In the genomic region with DNA sequence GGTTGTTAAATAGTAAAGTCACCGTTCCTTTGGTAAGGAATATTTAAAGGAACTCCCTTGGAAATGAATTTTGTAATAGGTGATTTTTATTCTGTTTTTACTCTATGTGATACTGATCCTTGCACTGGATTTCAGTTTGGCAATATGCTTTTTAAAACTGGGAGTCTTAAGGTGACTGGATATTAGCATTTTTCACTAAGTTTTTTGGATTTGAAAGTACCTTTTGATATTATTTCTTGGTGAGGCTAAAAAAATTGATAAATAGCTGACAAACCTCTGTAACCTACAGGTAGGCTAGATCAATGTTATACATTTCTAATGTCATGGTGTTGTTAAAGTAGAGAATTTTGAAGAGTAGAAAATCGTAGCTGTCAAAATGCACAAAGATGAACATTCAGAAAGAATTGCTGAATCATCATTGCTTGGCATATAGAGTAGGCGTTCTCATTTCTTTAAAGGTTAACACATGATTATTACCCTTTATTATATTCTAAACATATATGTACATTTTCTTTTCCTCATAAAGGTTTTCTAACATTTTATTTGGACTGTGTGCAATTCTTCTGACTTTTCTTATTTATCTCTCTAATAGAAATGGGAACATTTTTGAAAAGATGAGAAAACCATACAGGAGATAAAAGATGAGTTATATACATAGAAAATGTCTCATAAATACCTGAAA, we compare ENCODE assay signal across 8 cellular contexts. TPM values are rescaled to one million over a fixed set of nuclear protein-coding genes. Genes with fewer than 3 reads are reported as not detected.
DNase-seq lines count a peak whose midpoint lies in the region; ATAC-seq, FAIRE-seq and TF ChIP-seq lines count a peak whose summit lies in the region.

No MANE protein-coding gene starts in this region.

- H2BK120ac ChIP-seq in IMR-90 (ENCODE audit: low read depth, low read length): no peak overlapping the region

- no peak overlapping the region for H2BK20ac ChIP-seq in IMR-90 (ENCODE audit: low read depth, low read length)

- H3K4ac ChIP-seq in IMR-90 (ENCODE audit: low read depth, low read length): no peak overlapping the region

- peak; percentile 46 for FAIRE-seq in K562 (lab: Jason Lieb, UNC)

- no peaks in the 10 kb centered on the region for H3K36me3 Mint-ChIP-seq in mesothelial cell of epicardium

- TF ChIP-seq RAD21 in IMR-90 (IDR thresholded peaks at IDR 0.05; ENCODE audit: low read length): no peak
- TF ChIP-seq RAD21 in K562 (CRISPR knock-in tag; conservative IDR thresholded peaks at IDR 0.05 in 1 of 2, IDR thresholded peaks at IDR 0.05 in 1 of 2): no peak

- no CpG with 5 or more reads among the region's 3 CpGs for WGBS in IMR-90 (ENCODE audit: extremely low coverage in 2 of 2, insufficient read length in 1 of 2), 2 experiments
- 3% methylated on average over 3 of the region's 3 CpGs for WGBS in K562 (ENCODE audit: insufficient coverage, low coverage, missing lambda C conversion rate)

- CTCF ChIA-PET in IMR-90 (lab: Yijun Ruan, JAX) (no interaction called here), K562 (lab: Yijun Ruan, JAX; ENCODE audit: low intra/inter-chr PET ratio) (no interaction called here), RWPE1 (lab: Yijun Ruan, JAX) (no interaction called here)

- H3K4me3 Mint-ChIP-seq in mesothelial cell of epicardium: peak overlapping the region; percentile 10

- H2BK15ac ChIP-seq in IMR-90 (ENCODE audit: low read depth, low read length): no peak overlapping the region

- no peak for TF ChIP-seq EP300 in K562 (IDR thresholded peaks at IDR 0.05; ENCODE audit: low read length)

- TF ChIP-seq CTCF in IMR-90 (conservative IDR thresholded peaks at IDR 0.05; ENCODE audit: low read depth, low read length): no peak
- no peak for TF ChIP-seq CTCF in K562 (IDR thresholded peaks at IDR 0.05 in 2 of 3, conservative IDR thresholded peaks at IDR 0.05 in 1 of 3; ENCODE audit: insufficient read depth in 2 of 3, low read depth in 1 of 3, low read length in 3 of 3)
- TF ChIP-seq CTCF in mesothelial cell of epicardium (IDR thresholded peaks at IDR 0.05; ENCODE audit: unreplicated experiment): no peak
- no peak for TF ChIP-seq CTCF in RWPE1 (conservative IDR thresholded peaks at IDR 0.05; ENCODE audit: low read depth)

- peaks cover 2% of the 10 kb centered on the region for H3K4me1 ChIP-seq in IMR-90 (ENCODE audit: control insufficient read depth, insufficient read depth, low read length)
- peaks cover 0 to 4% of the 10 kb centered on the region in 2 experiments; a peak in 3 of 5 replicates for H3K4me1 ChIP-seq in K562 (replicated peaks in 1 of 2; ENCODE audit: control insufficient read depth in 2 of 2, insufficient read depth in 2 of 2, low read length in 2 of 2)

- H4K91ac ChIP-seq in IMR-90 (ENCODE audit: insufficient read depth, low read depth, low read length): no peak overlapping the region

- no peak overlapping the region for H4K5ac ChIP-seq in IMR-90 (ENCODE audit: low read depth, low read length)

- H3K27me3 Mint-ChIP-seq in mesothelial cell of epicardium (ENCODE audit: low read depth): no peaks in the 10 kb centered on the region

- peak overlapping the region; percentile 84 for H3K27ac Mint-ChIP-seq in mesothelial cell of epicardium

- H3K4me2 ChIP-seq in IMR-90 (ENCODE audit: low read depth, low read length) (peak overlapping the region; percentile 73; the same call in 1 of the 2 replicates), K562 (ENCODE audit: insufficient read depth, low read length) (peak overlapping the region; percentile 48)

- no TSS peak for BruUV-seq in IMR-90 (replicated peaks; lab: Mats Ljungman, UMichigan)
- BruUV-seq in K562 (replicated peaks; lab: Mats Ljungman, UMichigan): no TSS peak

- H4K20me1 ChIP-seq in IMR-90 (ENCODE audit: insufficient read depth, low read length) (no peaks in the 10 kb centered on the region; the same call in 1 of the 2 replicates), K562 (replicated peaks; ENCODE audit: control insufficient read depth, insufficient read depth, low read length) (0 out of 2 replicates have a peak, but pooled peaks cover 3% of the 10 kb centered on the region)

- in situ Hi-C loops in ACHN (cut with HindIII; ENCODE audit: low pct_ligation_motif_present, low pct_unique_long_range_greater_than_20kb, low sequenced_read_pairs) (no loop called here), IMR-90 (cut with MboI; ENCODE audit: low sequenced_read_pairs) (no loop called here), K562 (cut with MboI) (loop anchor here (10.0 kb wide), 1 partner anchor 112 kb away; no protein-coding TSS in a partner anchor)

- ATAC-seq in IMR-90 (ENCODE audit: low read depth): no peak
- ATAC-seq in K562: 0 out of 3 replicates have a peak, but pooled peaks have one; percentile 4

- H2AFZ ChIP-seq in IMR-90 (replicated peaks; ENCODE audit: low read length, poor library complexity) (no peak overlapping the region), K562 (ENCODE audit: low read depth, low read length) (peak overlapping the region; percentile 81)

- peak; percentile 15 for DNase-seq in ACHN
- DNase-seq in IMR-90: no peak
- peak in 3 of 4 experiments; percentile 19 to 47 (median 20) for DNase-seq in K562 (ENCODE audit: extremely low read depth in 1 of 4, low spot score in 3 of 4)
- no peak for DNase-seq in mesothelial cell of epicardium (ENCODE audit: low spot score in 2 of 2, unreplicated experiment in 2 of 2)
- no peak for DNase-seq in HuH-7.5 (ENCODE audit: low spot score)
- DNase-seq in NCI-H146 (lab: John Stamatoyannopoulos, UW): no peak
- DNase-seq in epidermal melanocyte (ENCODE audit: insufficient read length, low spot score): no peak
- DNase-seq in RWPE1 (ENCODE audit: low spot score): no peak

- no peak overlapping the region for H3K14ac ChIP-seq in IMR-90 (replicated peaks; ENCODE audit: low read depth, low read length)

- H3K9me1 ChIP-seq in IMR-90 (ENCODE audit: insufficient read depth, low read length): peaks cover 2% of the 10 kb centered on the region; the same call in 1 of the 2 replicates
- no peaks in the 10 kb centered on the region for H3K9me1 ChIP-seq in K562 (ENCODE audit: control insufficient read depth, insufficient read depth, low read length)

- peak overlapping the region; percentile 29; the same call in 1 of the 2 replicates for H3K9ac ChIP-seq in IMR-90 (ENCODE audit: low read depth, low read length)
- H3K9ac ChIP-seq in K562 (ENCODE audit: insufficient read depth in 1 of 2, low read depth in 2 of 2, low read length in 2 of 2): peak overlapping the region in 1 of 2 experiments; percentile 88; a peak in 2 of 4 replicates

- no peak overlapping the region for H3K23ac ChIP-seq in IMR-90 (ENCODE audit: low read depth, low read length)

- H4K8ac ChIP-seq in IMR-90 (ENCODE audit: low read depth in 2 of 2, low read length in 2 of 2): no peak overlapping the region

- peaks cover 3 to 13% of the 10 kb centered on the region in 2 experiments; a peak in 3 of 4 replicates for H3K79me1 ChIP-seq in IMR-90 (ENCODE audit: low read depth in 1 of 2, low read length in 2 of 2)

- H2AK9ac ChIP-seq in IMR-90 (replicated peaks; ENCODE audit: low read depth, low read length, poor library complexity): no peak overlapping the region

- no peak overlapping the region for H3K56ac ChIP-seq in IMR-90 (ENCODE audit: extremely low read depth, insufficient read depth, low read length)

- no peak overlapping the region for H3K18ac ChIP-seq in IMR-90 (ENCODE audit: low read depth, low read length)

- intact Hi-C loops in IMR-90 (cut with micrococcal nuclease): no loop called here
- intact Hi-C loops in K562 (cut with micrococcal nuclease): loop anchor here (5.0 kb wide), 1 partner anchor 89 kb away; no protein-coding TSS in a partner anchor

- H2BK5ac ChIP-seq in IMR-90 (ENCODE audit: low read depth, low read length, poor library complexity, severe bottlenecking): peak overlapping the region; percentile 100

- no peaks in the 10 kb centered on the region for H3K9me3 ChIP-seq in IMR-90 (ENCODE audit: control insufficient read depth, insufficient read depth, low read length)
- no peaks in the 10 kb centered on the region for H3K9me3 ChIP-seq in K562 (replicated peaks; ENCODE audit: control insufficient read depth, insufficient read depth, low read depth, low read length)

- H3K79me2 ChIP-seq in K562 (ENCODE audit: control insufficient read depth, insufficient read depth, low read length): peaks cover 59% of the 10 kb centered on the region

- H3K9me3 Mint-ChIP-seq in mesothelial cell of epicardium: no peaks in the 10 kb centered on the region

- no peaks in the 10 kb centered on the region for H3K36me3 ChIP-seq in IMR-90 (ENCODE audit: control insufficient read depth, insufficient read depth, low read length)
- H3K36me3 ChIP-seq in K562 (ENCODE audit: control insufficient read depth, insufficient read depth, low read length): no peaks in the 10 kb centered on the region; the same call in 2 of the 3 replicates

- H3K27ac ChIP-seq in IMR-90 (ENCODE audit: insufficient read depth, low read length) (peak overlapping the region; percentile 47; the same call in 1 of the 2 replicates), K562 (ENCODE audit: extremely low read depth, low read depth, low read length) (peak overlapping the region; percentile 96), RWPE1 (no peak overlapping the region)

- dilution Hi-C loops in IMR-90 (cut with HindIII; ENCODE audit: low sequenced_read_pairs, unreplicated experiment): no loop called here

- peaks cover 25% of the 10 kb centered on the region for H3K4me1 Mint-ChIP-seq in mesothelial cell of epicardium

- POLR2A ChIA-PET in IMR-90 (lab: Charles Lee; ENCODE audit: unreplicated experiment): interaction anchor here (1.1 kb wide), 1 partner anchor 28 kb away, joined by 3 read pairs; no protein-coding TSS in a partner anchor
- POLR2A ChIA-PET in K562 (lab: Yijun Ruan, JAX): interaction anchor here (0.6 to 10.5 kb wide), 21 partner anchors 9 to 1928 kb away, joined by 3 to 199 read pairs (median 10); partner anchors contain the start of genes FUBP1 and ST6GALNAC3
- POLR2A ChIA-PET in RWPE1 (lab: Yijun Ruan, JAX; ENCODE audit: low non-redundant PET): no interaction called here

- H3K4me3 ChIP-seq in IMR-90 (ENCODE audit: insufficient read depth, low read depth, low read length) (no peak overlapping the region), K562 (0 out of 2 replicates have a peak overlapping the region, but pooled peaks have one; percentile 8)

- no peak overlapping the region for H2AK5ac ChIP-seq in IMR-90 (ENCODE audit: low read depth, low read length)

- no peaks in the 10 kb centered on the region for H3K27me3 ChIP-seq in IMR-90 (ENCODE audit: control insufficient read depth, insufficient read depth, low read length)
- H3K27me3 ChIP-seq in K562 (ENCODE audit: control insufficient read depth in 2 of 2, insufficient read depth in 2 of 2, low read length in 2 of 2): no peaks in the 10 kb centered on the region

- no peak for TF ChIP-seq POLR2A in IMR-90 (IDR thresholded peaks at IDR 0.05; ENCODE audit: low read depth, low read length)
- no peak for TF ChIP-seq POLR2A in K562 (conservative IDR thresholded peaks at IDR 0.05)

RNA-seq across cellular contexts. Expression of gene DNAJB4, which starts 1.5 kb away (rescaled TPM):
- total RNA-seq in IMR-90 (2012; rRNA removed) (30.6 and 76.1 TPM in 2 replicates), K562 (2014; rRNA removed) (8.5 and 13.2 TPM in 2 replicates), K562 (2014; rRNA removed; fragmentation: Illumina TruSeq; extraction: Trizol) (22.5 and 33.2 TPM in 2 replicates), K562 (2015; rRNA removed; fragmentation: Illumina TruSeq; extraction: Trizol) (18.2 and 19.8 TPM in 2 replicates), K562 (2021) (17.8 and 20.5 TPM in 2 replicates), mesothelial cell of epicardium (43.6 to 48.0 TPM (median 47.8 TPM) in 3 replicates)
- polyA plus RNA-seq in IMR-90 (2012; rRNA removed) (24.1 and 31.0 TPM in 2 replicates), K562 (2011; rRNA removed) (15.2 and 23.5 TPM in 2 replicates), K562 (2014; fragmentation: Illumina TruSeq; extraction: Trizol) (16.5 and 17.5 TPM in 2 replicates), K562 (2014; fragmentation: Nextera tagmentation; extraction: Ambion mirVana) (10 to 100 TPM; 18.3 to 27.7 TPM), K562 (2014; rRNA removed) (15.3 and 20.7 TPM in 2 replicates)
- 4.0 and 4.1 TPM in 2 replicates for polyA plus RNA-seq in IMR-90 (2012; cell fraction: cytosol; rRNA removed)
- polyA plus RNA-seq in IMR-90 (2012; cell fraction: nucleus; rRNA removed; ENCODE audit: low replicate concordance): 3.2 and 15.4 TPM in 2 replicates
- total RNA-seq in K562 (2011; cell fraction: chromatin; rRNA removed; ENCODE audit: low replicate concordance): 20.6 and 59.9 TPM in 2 replicates
- total RNA-seq in K562 (2011; cell fraction: nucleolus; rRNA removed): 16.6 and 21.7 TPM in 2 replicates
- 45.6 and 71.6 TPM in 2 replicates for total RNA-seq in K562 (2011; cell fraction: nucleoplasm; rRNA removed)
- 1.8 and 5.4 TPM in 2 replicates for polyA plus RNA-seq in K562 (2011; cell fraction: cytosol; rRNA removed)
- 6.4 and 7.9 TPM in 2 replicates for polyA plus RNA-seq in K562 (2011; cell fraction: nucleus; rRNA removed)
- 11.4 and 15.5 TPM in 2 replicates for polyA plus RNA-seq in K562 (2012)
- polyA minus RNA-seq in K562 (2011; rRNA and poly(A)+ RNA removed): 32.3 and 45.6 TPM in 2 replicates
- 9.8 and 10.6 TPM in 2 replicates for polyA minus RNA-seq in K562 (2011; cell fraction: cytosol; rRNA and poly(A)+ RNA removed)
- 19.0 and 37.7 TPM in 2 replicates for polyA minus RNA-seq in K562 (2011; cell fraction: nucleus; rRNA and poly(A)+ RNA removed)

RNA-seq across cellular contexts. Expression of gene FUBP1, which starts 24.3 kb away (rescaled TPM):
- 129 and 165 TPM in 2 replicates for total RNA-seq in IMR-90 (2012; rRNA removed)
- 74.7 and 94.7 TPM in 2 replicates for polyA plus RNA-seq in IMR-90 (2012; rRNA removed)
- polyA plus RNA-seq in IMR-90 (2012; cell fraction: cytosol; rRNA removed): 14.7 and 36.6 TPM in 2 replicates
- polyA plus RNA-seq in IMR-90 (2012; cell fraction: nucleus; rRNA removed; ENCODE audit: low replicate concordance): 42.8 and 180 TPM in 2 replicates
- total RNA-seq in K562 (2011; cell fraction: chromatin; rRNA removed; ENCODE audit: low replicate concordance): 264 and 677 TPM in 2 replicates
- 127 and 179 TPM in 2 replicates for total RNA-seq in K562 (2011; cell fraction: nucleolus; rRNA removed)
- total RNA-seq in K562 (2011; cell fraction: nucleoplasm; rRNA removed): 251 and 332 TPM in 2 replicates
- total RNA-seq in K562 (2014; rRNA removed): 182 and 192 TPM in 2 replicates
- 253 and 279 TPM in 2 replicates for total RNA-seq in K562 (2014; rRNA removed; fragmentation: Illumina TruSeq; extraction: Trizol)
- total RNA-seq in K562 (2015; rRNA removed; fragmentation: Illumina TruSeq; extraction: Trizol): 234 and 254 TPM in 2 replicates
- total RNA-seq in K562 (2021): 195 and 199 TPM in 2 replicates
- 292 and 294 TPM in 2 replicates for polyA plus RNA-seq in K562 (2011; rRNA removed)
- 136 and 194 TPM in 2 replicates for polyA plus RNA-seq in K562 (2011; cell fraction: cytosol; rRNA removed)
- polyA plus RNA-seq in K562 (2011; cell fraction: nucleus; rRNA removed): 763 and 1,195 TPM in 2 replicates
- polyA plus RNA-seq in K562 (2012): 143 and 152 TPM in 2 replicates
- 185 and 213 TPM in 2 replicates for polyA plus RNA-seq in K562 (2014; fragmentation: Illumina TruSeq; extraction: Trizol)
- polyA plus RNA-seq in K562 (2014; fragmentation: Nextera tagmentation; extraction: Ambion mirVana): 100 to 1,000 TPM; 104 to 170 TPM
- 224 and 265 TPM in 2 replicates for polyA plus RNA-seq in K562 (2014; rRNA removed)
- 304 and 320 TPM in 2 replicates for polyA minus RNA-seq in K562 (2011; rRNA and poly(A)+ RNA removed)
- 101 and 114 TPM in 2 replicates for polyA minus RNA-seq in K562 (2011; cell fraction: cytosol; rRNA and poly(A)+ RNA removed)
- 359 and 608 TPM in 2 replicates for polyA minus RNA-seq in K562 (2011; cell fraction: nucleus; rRNA and poly(A)+ RNA removed)
- total RNA-seq in mesothelial cell of epicardium: 287 to 291 TPM (median 288 TPM) in 3 replicates

RNA-seq across cellular contexts. Expression of gene GIPC2, which starts 42.6 kb away (rescaled TPM):
- total RNA-seq in IMR-90 (2012; rRNA removed) (0.18 and 0.28 TPM in 2 replicates), K562 (2014; rRNA removed) (0.05 TPM in 1 of 2 replicates, not detected in the other), K562 (2014; rRNA removed; fragmentation: Illumina TruSeq; extraction: Trizol) (0.04 and 0.06 TPM in 2 replicates), K562 (2015; rRNA removed; fragmentation: Illumina TruSeq; extraction: Trizol) (0.04 and 0.08 TPM in 2 replicates), K562 (2021) (0.04 TPM in 2 replicates), mesothelial cell of epicardium (0.18 to 0.23 TPM (median 0.20 TPM) in 3 replicates)
- polyA plus RNA-seq in IMR-90 (2012; rRNA removed) (0.06 and 0.07 TPM in 2 replicates), K562 (2011; rRNA removed) (0.04 TPM in 1 of 2 replicates, not detected in the other), K562 (2014; fragmentation: Illumina TruSeq; extraction: Trizol) (not detected in 2 replicates), K562 (2014; fragmentation: Nextera tagmentation; extraction: Ambion mirVana) (under 1 TPM in 1 of 2 experiments, not detected in 1; 0.01 TPM), K562 (2014; rRNA removed) (not detected in 2 replicates)
- polyA plus RNA-seq in IMR-90 (2012; cell fraction: cytosol; rRNA removed): 0.01 and 0.04 TPM in 2 replicates
- polyA plus RNA-seq in IMR-90 (2012; cell fraction: nucleus; rRNA removed; ENCODE audit: low replicate concordance): not detected in 2 replicates
- not detected in 2 replicates for total RNA-seq in K562 (2011; cell fraction: chromatin; rRNA removed; ENCODE audit: low replicate concordance)
- not detected in 2 replicates for total RNA-seq in K562 (2011; cell fraction: nucleolus; rRNA removed)
- total RNA-seq in K562 (2011; cell fraction: nucleoplasm; rRNA removed): not detected in 2 replicates
- not detected in 2 replicates for polyA plus RNA-seq in K562 (2011; cell fraction: cytosol; rRNA removed)
- polyA plus RNA-seq in K562 (2011; cell fraction: nucleus; rRNA removed): not detected in 2 replicates
- polyA plus RNA-seq in K562 (2012): 0.04 TPM in 1 of 2 replicates, not detected in the other
- not detected in 2 replicates for polyA minus RNA-seq in K562 (2011; rRNA and poly(A)+ RNA removed)
- polyA minus RNA-seq in K562 (2011; cell fraction: cytosol; rRNA and poly(A)+ RNA removed): not detected in 2 replicates
- polyA minus RNA-seq in K562 (2011; cell fraction: nucleus; rRNA and poly(A)+ RNA removed): not detected in 2 replicates

Comparison
In these comparisons a context has a peak if more than half of its experiments do, and no peak if none do; other contexts are left out.
1. DNase-seq: peak in ACHN (single experiment) and K562 (3 of 4); none in IMR-90 (single experiment), mesothelial cell of epicardium (0 of 2), HuH-7.5 (single experiment), NCI-H146 (single experiment), epidermal melanocyte (single experiment) and RWPE1 (single experiment).